8 cellular contexts compared by ENCODE assay signal in the genomic region with DNA sequence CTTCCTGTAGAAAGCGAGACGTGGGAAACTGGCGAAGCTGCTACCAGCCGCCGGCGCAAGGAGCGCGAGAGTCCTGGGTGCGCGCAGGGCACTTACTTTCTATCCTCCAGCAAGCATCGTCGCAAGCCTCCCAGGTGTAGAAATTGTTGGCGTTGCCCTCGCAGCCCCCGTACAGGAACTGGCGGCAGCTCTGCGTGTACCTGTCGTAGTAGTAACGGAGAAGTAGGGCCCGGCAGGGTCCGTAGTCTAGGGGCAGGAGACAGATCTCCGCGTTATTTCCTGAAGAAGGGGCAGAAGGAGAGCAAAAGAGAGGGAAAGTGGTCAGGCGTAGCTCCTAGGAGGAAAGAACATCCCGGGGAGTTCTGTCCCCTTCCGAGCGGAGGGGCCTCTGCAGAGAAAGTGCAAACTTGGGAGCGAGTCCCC. TPM values are rescaled to one million over a fixed set of nuclear protein-coding genes. Genes with fewer than 3 reads are reported as not detected.
DNase-seq lines count a peak whose midpoint lies in the region; ATAC-seq and TF ChIP-seq lines count a peak whose summit lies in the region.

No MANE protein-coding gene starts in this region.

- H3K36me3 ChIP-seq in duodenal mucosa (ENCODE audit: control insufficient read depth in 1 of 2, insufficient read depth in 2 of 2, low read length in 2 of 2) (no peaks in the 10 kb centered on the region), mesodermal cell (ENCODE audit: control insufficient read depth, insufficient read depth, low read length) (no peaks in the 10 kb centered on the region), vagina (no peaks in the 10 kb centered on the region)

- WGBS in mesodermal cell (ENCODE audit: insufficient coverage in 2 of 2), 2 experiments: 3 to 4% methylated on average over 27 to 28 of the region's 28 CpGs

- H3K27me3 ChIP-seq in duodenal mucosa (ENCODE audit: control insufficient read depth in 1 of 2, insufficient read depth in 2 of 2, low read length in 2 of 2): peaks cover 3 to 4% of the 10 kb centered on the region in 2 donors
- H3K27me3 ChIP-seq in vagina: no peaks in the 10 kb centered on the region

- no peak overlapping the region for H3K9ac ChIP-seq in duodenal mucosa (ENCODE audit: low read depth in 1 of 2, low read length in 2 of 2)

- H3K9me3 ChIP-seq in duodenal mucosa (ENCODE audit: control insufficient read depth in 1 of 2, low read length in 2 of 2): no peaks in the 10 kb centered on the region
- no peaks in the 10 kb centered on the region for H3K9me3 ChIP-seq in mesodermal cell (ENCODE audit: control insufficient read depth, low read length)
- no peaks in the 10 kb centered on the region for H3K9me3 ChIP-seq in vagina

- no peak for TF ChIP-seq POLR2A in vagina (IDR thresholded peaks at IDR 0.05)

- H3K4me3 ChIP-seq in GM08714 (ENCODE audit: low read length) (peak overlapping the region; percentile 45; the same call in 1 of the 2 replicates), duodenal mucosa (ENCODE audit: low read depth in 1 of 2, low read length in 2 of 2) (peak overlapping the region; percentile 52 to 56), mesodermal cell (ENCODE audit: extremely low read depth, insufficient read depth, low read length, poor library complexity, severe bottlenecking) (peak overlapping the region; percentile 64), vagina (peak overlapping the region; percentile 43 to 52)

- H3K4me1 ChIP-seq in duodenal mucosa (ENCODE audit: control insufficient read depth in 1 of 2, insufficient read depth in 2 of 2, low read length in 2 of 2): no peaks in the 10 kb centered on the region
- H3K4me1 ChIP-seq in mesodermal cell (ENCODE audit: control insufficient read depth, insufficient read depth, low read length, poor library complexity, severe bottlenecking): peaks cover 4% of the 10 kb centered on the region
- peaks cover 11% of the 10 kb centered on the region for H3K4me1 ChIP-seq in vagina

- peak; percentile 25 for DNase-seq in NCI-H526 treated with DMSO at 0.1 percent for 48 hours (lab: John Stamatoyannopoulos, UW)
- DNase-seq in vagina (ENCODE audit: extremely low spot score in 2 of 2): no peak
- no peak for DNase-seq in effector CD8-positive, alpha-beta T cell (lab: John Stamatoyannopoulos, UW)
- no peak for DNase-seq in activated gamma-delta T cell (lab: John Stamatoyannopoulos, UW)

- ATAC-seq in GM21737 (IDR thresholded peaks at IDR 0.05; ENCODE audit: unreplicated experiment): peak; percentile 69

- H3K27ac ChIP-seq in duodenal mucosa (ENCODE audit: low read depth, low read length) (no peak overlapping the region), mesodermal cell (ENCODE audit: low read depth, low read length, severe bottlenecking) (no peak overlapping the region), vagina (no peak overlapping the region)

- intact Hi-C loops in vagina (cut with DNase I): no loop called here

- no peak for TF ChIP-seq CTCF in vagina (IDR thresholded peaks at IDR 0.05)

RNA-seq across cellular contexts. Expression of a gene that starts 0.5 kb away (rescaled TPM):
- polyA plus RNA-seq in mesodermal cell (2013, experiment 1 of 2): 36.8 TPM
- polyA plus RNA-seq in mesodermal cell (2013, experiment 2 of 2): 31.2 TPM
- 0.74 TPM for total RNA-seq in vagina

RNA-seq across cellular contexts. Expression of a gene that starts 16.3 kb away (rescaled TPM):
- polyA plus RNA-seq in mesodermal cell (2013, experiment 1 of 2): not detected
- polyA plus RNA-seq in mesodermal cell (2013, experiment 2 of 2): not detected
- total RNA-seq in vagina: not detected

RNA-seq across cellular contexts. Expression of a gene that starts 31.5 kb away (rescaled TPM):
- 49.7 TPM for polyA plus RNA-seq in mesodermal cell (2013, experiment 1 of 2)
- 41.9 TPM for polyA plus RNA-seq in mesodermal cell (2013, experiment 2 of 2)
- total RNA-seq in vagina: 15.0 TPM
